10 cellular contexts compared by ENCODE assay signal in the genomic region with DNA sequence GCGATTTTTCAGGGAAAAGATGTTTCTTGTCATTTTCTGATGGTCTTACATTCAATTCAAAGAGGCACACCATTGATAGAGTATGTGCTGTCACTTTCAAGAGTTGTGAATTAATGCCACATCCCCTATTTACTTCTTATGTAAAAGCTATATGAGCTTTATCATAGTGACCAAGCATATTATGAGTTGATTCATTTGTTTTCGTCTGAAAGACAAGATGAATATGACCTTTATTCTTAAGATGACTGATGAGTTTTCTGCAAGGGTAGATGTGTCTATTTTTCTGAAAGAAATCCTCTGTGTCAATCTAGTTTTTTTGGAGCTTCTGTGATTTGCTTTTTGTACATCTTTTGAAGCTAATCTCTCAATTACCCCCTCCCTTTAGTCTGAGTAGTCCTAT.
"Had no signal": no experiment of that assay in that cellular context is flagged by ENCODE, and none has a peak within 500 bp of the region (broad histone marks: within the 10 kb centered on the region; RNA-seq: fewer than 3 reads in every experiment).

No MANE protein-coding gene starts in this region.

- H3K4me1 ChIP-seq: HAP-1 had no signal

- FAIRE-seq: H1, HTR-8/SVneo, K562 had no signal

- ATAC-seq: GM23338, HCT116, K562 had no signal

- H3K36me3 ChIP-seq: HAP-1 had no signal

- H3K4me3 ChIP-seq: GM23338, HAP-1, K562 had no signal

- H2AFZ ChIP-seq: GM23338 had no signal

- DNase-seq: H7, HFFc6, IMR-90, KG1 had no signal

- H3K4me2 ChIP-seq: GM23338 had no signal

- H3K9me3 ChIP-seq: HAP-1 had no signal
